In genomic region chr1:101291562-101292035, GRCh38 we compare ENCODE assay signal across 8 cellular contexts. TPM values are rescaled to one million over a fixed set of nuclear protein-coding genes. Genes with fewer than 3 reads are reported as not detected.
DNase-seq lines count a peak whose midpoint lies in the region; ATAC-seq and TF ChIP-seq lines count a peak whose summit lies in the region.

No MANE protein-coding gene starts in this region.

- TF ChIP-seq CTCF in WERI-Rb-1 (IDR thresholded peaks at IDR 0.05; ENCODE audit: low read depth, low read length): no peak

- peaks cover 6% of the 10 kb centered on the region for H3K27me3 Mint-ChIP-seq in activated CD8-positive, alpha-beta T cell treated with anti-CD3 and anti-CD28 coated beads, Interleukin-2, amount 10 ng/mL, durations not matched to agents 7 days and 5 days (ENCODE audit: low read depth)
- peaks cover 0 to 1% (median 0%) of the 10 kb centered on the region in 3 donors for H3K27me3 Mint-ChIP-seq in immature natural killer cell (ENCODE audit: low read depth in 3 of 3)

- no peaks in the 10 kb centered on the region for H3K9me3 Mint-ChIP-seq in activated CD8-positive, alpha-beta T cell treated with anti-CD3 and anti-CD28 coated beads, Interleukin-2, amount 10 ng/mL, durations not matched to agents 7 days and 5 days (ENCODE audit: insufficient read depth)
- no peaks in the 10 kb centered on the region for H3K9me3 Mint-ChIP-seq in immature natural killer cell

- peak overlapping the region; percentile 1 for H3K4me3 Mint-ChIP-seq in activated CD8-positive, alpha-beta T cell treated with anti-CD3 and anti-CD28 coated beads, Interleukin-2, amount 10 ng/mL, durations not matched to agents 7 days and 5 days
- H3K4me3 Mint-ChIP-seq in immature natural killer cell: peak overlapping the region; percentile 33 to 69 (median 44)

- DNase-seq in stimulated activated CD4-positive, alpha-beta T cell treated with anti-CD3 and anti-CD28 coated beads, Interleukin-1b, Interleukin-23, amount 100 ng/mL, for 48 hours: peak; percentile 70
- DNase-seq in stimulated activated CD4-positive, alpha-beta T cell treated with anti-CD3 and anti-CD28 coated beads, Interleukin-4, amount 100 ng/mL, for 1 hour: no peak
- DNase-seq in MG63 (peak; percentile 5), immature natural killer cell (peak in 2 of 3 donors; percentile 32 to 42), WERI-Rb-1 (no peak), activated gamma-delta T cell treated with Interleukin-2 at 50 U/mL for 16 hours (no peak)
- DNase-seq in activated CD8-positive, alpha-beta T cell treated with anti-CD3 and anti-CD28 coated beads, Interleukin-2, amount 10 ng/mL, durations not matched to agents 7 days and 5 days: peak; percentile 64

- no peaks in the 10 kb centered on the region; the same call in 1 of the 2 replicates for H3K27me3 ChIP-seq in MG63
- peaks cover 50% of the 10 kb centered on the region for H3K27me3 ChIP-seq in WERI-Rb-1 (ENCODE audit: insufficient read depth, low read depth, severe bottlenecking)

- H3K27ac Mint-ChIP-seq in activated CD8-positive, alpha-beta T cell treated with anti-CD3 and anti-CD28 coated beads, Interleukin-2, amount 10 ng/mL, durations not matched to agents 7 days and 5 days: peak overlapping the region; percentile 30
- peak overlapping the region; percentile 25 to 76 (median 40) for H3K27ac Mint-ChIP-seq in immature natural killer cell

- no peaks in the 10 kb centered on the region for H3K9me3 ChIP-seq in MG63
- no peaks in the 10 kb centered on the region for H3K9me3 ChIP-seq in WERI-Rb-1 (ENCODE audit: severe bottlenecking)

- peaks cover 64% of the 10 kb centered on the region for H3K4me1 Mint-ChIP-seq in activated CD8-positive, alpha-beta T cell treated with anti-CD3 and anti-CD28 coated beads, Interleukin-2, amount 10 ng/mL, durations not matched to agents 7 days and 5 days (ENCODE audit: low read depth)
- peaks cover 54 to 75% of the 10 kb centered on the region in 2 donors for H3K4me1 Mint-ChIP-seq in immature natural killer cell

- H3K27ac ChIP-seq in WERI-Rb-1: no peak overlapping the region

- peak; percentile 45 for ATAC-seq in activated CD8-positive, alpha-beta T cell treated with anti-CD3 and anti-CD28 coated beads, Interleukin-2, amount 10 ng/mL, durations not matched to agents 7 days and 5 days
- ATAC-seq in HG03175 (IDR thresholded peaks at IDR 0.05; ENCODE audit: unreplicated experiment): no peak

- H3K36me3 ChIP-seq in MG63 (no peaks in the 10 kb centered on the region), WERI-Rb-1 (no peaks in the 10 kb centered on the region)

- no peaks in the 10 kb centered on the region for H3K36me3 Mint-ChIP-seq in activated CD8-positive, alpha-beta T cell treated with anti-CD3 and anti-CD28 coated beads, Interleukin-2, amount 10 ng/mL, durations not matched to agents 7 days and 5 days (ENCODE audit: low read depth)
- H3K36me3 Mint-ChIP-seq in immature natural killer cell: no peaks in the 10 kb centered on the region

- CTCF ChIA-PET in activated CD8-positive, alpha-beta T cell treated with anti-CD3 and anti-CD28 coated beads, Interleukin-2, amount 10 ng/mL, durations not matched to agents 7 days and 5 days (lab: Charles Lee): interaction anchor here (1.1 to 12.5 kb wide), 14 partner anchors 8 to 383 kb away, joined by 3 to 162 read pairs (median 8); partner anchors contain the start of gene S1PR1

- no peak overlapping the region for H3K4me3 ChIP-seq in MG63
- H3K4me3 ChIP-seq in WERI-Rb-1 (ENCODE audit: low read depth, low read length): no peak overlapping the region

- POLR2A ChIA-PET in activated CD8-positive, alpha-beta T cell treated with anti-CD3 and anti-CD28 coated beads, Interleukin-2, amount 10 ng/mL, durations not matched to agents 7 days and 5 days (lab: Charles Lee): interaction anchor here (0.7 to 2.5 kb wide), 3 partner anchors 48 to 56 kb away, joined by 4 to 7 read pairs (median 5); no protein-coding TSS in a partner anchor

RNA-seq across cellular contexts. Expression of gene S1PR1, which starts 54.8 kb away (rescaled TPM):
- total RNA-seq in MG63 (2014; rRNA removed; shearing (Covaris generic); ENCODE audit: low replicate concordance): 0.30 TPM in 1 of 2 replicates, not detected in the other
- 10 to 100 TPM; 72.8 to 76.5 TPM for total RNA-seq in activated CD8-positive, alpha-beta T cell treated with anti-CD3 and anti-CD28 coated beads, Interleukin-2, amount 10 ng/mL, durations not matched to agents 7 days and 5 days
- polyA plus RNA-seq in immature natural killer cell: 100 to 1,000 TPM in 2 of 3 donors, 10 to 100 TPM in 1; 99.8 to 142 (median 126) TPM

Comparison
In these comparisons a context has a peak if more than half of its experiments do, and no peak if none do; other contexts are left out.
1. DNase-seq: peak in stimulated activated CD4-positive, alpha-beta T cell treated with anti-CD3 and anti-CD28 coated beads, Interleukin-1b, Interleukin-23, amount 100 ng/mL, for 48 hours (single experiment), MG63 (single experiment), activated CD8-positive, alpha-beta T cell treated with anti-CD3 and anti-CD28 coated beads, Interleukin-2, amount 10 ng/mL, durations not matched to agents 7 days and 5 days (single experiment) and immature natural killer cell (2 of 3); none in stimulated activated CD4-positive, alpha-beta T cell treated with anti-CD3 and anti-CD28 coated beads, Interleukin-4, amount 100 ng/mL, for 1 hour (single experiment), WERI-Rb-1 (single experiment) and activated gamma-delta T cell treated with Interleukin-2 at 50 U/mL for 16 hours (single experiment).
2. RNA of gene S1PR1, which starts 54.8 kb away (total RNA-seq): 72.8 to 76.5 TPM in activated CD8-positive, alpha-beta T cell treated with anti-CD3 and anti-CD28 coated beads, Interleukin-2, amount 10 ng/mL, durations not matched to agents 7 days and 5 days; 0.30 TPM in MG63; every median in the first group is over 10 times any median in the second.